Comparison of ENCODE assay signal across 1 cellular context in the genomic region with DNA sequence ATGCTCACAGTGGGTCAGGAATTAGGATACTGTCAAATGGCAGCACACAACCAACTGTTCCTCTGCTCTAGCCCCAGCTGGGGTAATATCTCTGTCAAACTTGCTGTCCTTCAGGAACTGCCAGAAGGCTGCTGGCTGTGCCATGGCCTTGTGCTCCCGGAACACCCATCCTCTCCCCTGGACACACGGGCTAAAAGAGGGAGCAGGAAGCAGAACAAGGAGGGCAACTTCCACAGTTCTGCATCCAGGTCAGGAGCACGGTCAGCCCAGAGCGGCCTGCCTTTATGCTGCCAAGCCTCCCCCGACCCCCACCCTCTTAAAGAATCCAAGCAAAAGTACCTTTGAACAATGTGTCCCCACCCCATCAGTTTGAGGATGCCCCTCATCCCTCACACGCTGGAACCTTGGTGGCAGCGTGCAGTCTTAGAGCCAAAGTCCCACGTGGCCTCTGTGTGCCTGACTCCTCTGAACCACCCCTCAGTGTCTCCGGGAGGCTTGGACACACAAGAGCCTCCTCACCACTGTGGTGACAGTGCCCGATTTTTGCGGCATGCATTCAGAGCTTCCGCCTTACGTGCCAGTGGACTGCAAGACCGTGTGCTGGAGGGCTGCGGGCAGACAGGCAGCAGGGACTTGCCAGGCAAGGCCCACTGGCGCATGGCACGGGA.
A peak's percentile ranks its signal among the peaks of the same experiment; 100 is the strongest.
TF ChIP-seq lines count a peak whose summit lies in the region.

No MANE protein-coding gene starts in this region.

TF ChIP-seq in HepG2, 621 proteins besides CTCF, POLR2A, EP300 and RAD21 (continued from another document):
- no peak for TF ChIP-seq STAG1 (CRISPR knock-in tag; IDR thresholded peaks at IDR 0.05)
- no peak for TF ChIP-seq PRPF4 (IDR thresholded peaks at IDR 0.05; ENCODE audit: low read depth, low read length, poor library complexity, severe bottlenecking)
- no peak for TF ChIP-seq TCF12 (IDR thresholded peaks at IDR 0.05)
- TF ChIP-seq TCF12 (CRISPR knock-in tag; IDR thresholded peaks at IDR 0.05), result no peak
- TF ChIP-seq MYC (CRISPR knock-in tag; IDR thresholded peaks at IDR 0.05; ENCODE audit: borderline replicate concordance), result 0 out of 2 replicates have a peak, but pooled peaks have one; percentile 16
- no peak for TF ChIP-seq ZNF143 (CRISPR knock-in tag; IDR thresholded peaks at IDR 0.05)
- TF ChIP-seq, protein P1, sequence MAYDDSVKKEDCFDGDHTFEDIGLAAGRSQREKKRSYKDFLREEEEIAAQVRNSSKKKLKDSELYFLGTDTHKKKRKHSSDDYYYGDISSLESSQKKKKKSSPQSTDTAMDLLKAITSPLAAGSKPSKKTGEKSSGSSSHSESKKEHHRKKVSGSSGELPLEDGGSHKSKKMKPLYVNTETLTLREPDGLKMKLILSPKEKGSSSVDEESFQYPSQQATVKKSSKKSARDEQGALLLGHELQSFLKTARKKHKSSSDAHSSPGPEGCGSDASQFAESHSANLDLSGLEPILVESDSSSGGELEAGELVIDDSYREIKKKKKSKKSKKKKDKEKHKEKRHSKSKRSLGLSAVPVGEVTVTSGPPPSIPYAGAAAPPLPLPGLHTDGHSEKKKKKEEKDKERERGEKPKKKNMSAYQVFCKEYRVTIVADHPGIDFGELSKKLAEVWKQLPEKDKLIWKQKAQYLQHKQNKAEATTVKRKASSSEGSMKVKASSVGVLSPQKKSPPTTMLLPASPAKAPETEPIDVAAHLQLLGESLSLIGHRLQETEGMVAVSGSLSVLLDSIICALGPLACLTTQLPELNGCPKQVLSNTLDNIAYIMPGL (CRISPR knock-in tag; IDR thresholded peaks at IDR 0.05; ENCODE audit: borderline replicate concordance in 1 of 2, low read depth in 1 of 2), result no peak
TF ChIP-seq in HepG2: peak in this region for 7.
